In the genomic region with DNA sequence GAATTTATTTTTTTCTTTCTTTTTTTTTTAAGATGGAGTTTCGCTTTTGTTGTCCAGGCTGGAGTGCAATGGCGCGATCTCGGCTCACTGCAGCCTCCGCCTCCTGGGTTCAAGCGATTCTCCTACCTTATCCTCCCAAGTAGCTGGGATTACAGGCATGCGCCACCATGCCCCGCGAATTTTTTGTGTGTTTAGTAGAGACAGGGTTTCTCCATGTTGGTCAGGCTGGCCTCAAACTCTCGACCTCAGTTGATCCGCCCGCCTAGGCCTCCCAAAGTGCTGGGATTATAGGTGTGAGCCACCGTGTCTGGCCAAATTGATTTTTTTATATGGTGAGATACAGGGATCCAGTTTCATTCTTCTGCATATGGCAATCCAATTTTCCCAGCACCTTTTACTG, we compare ENCODE assay signal across 4 cellular contexts. TPM values are rescaled to one million over a fixed set of nuclear protein-coding genes. Genes with fewer than 3 reads are reported as not detected.
"Had no signal": no experiment of that assay in that cellular context is flagged by ENCODE, and none has a peak within 500 bp of the region (broad histone marks: within the 10 kb centered on the region; RNA-seq: fewer than 3 reads in every experiment).

No MANE protein-coding gene starts in this region.

RNA-seq across cellular contexts. Expression of gene SUGCT, which starts 5.1 kb away (rescaled TPM):
- total RNA-seq: activated CD4-positive, alpha-beta memory T cell treated with anti-CD3 and anti-CD28 coated beads, Interleukin-2, amount 10 ng/mL, durations not matched to agents 7 days and 5 days; activated CD4-positive, alpha-beta T cell treated with anti-CD3 and anti-CD28 coated beads, Interleukin-2, amount 10 ng/mL, durations not matched to agents 7 days and 5 days; T-helper 1 cell treated with Interleukin-12 subunit alpha and Interleukin-12 subunit beta and Interleukin-4 antibody, amounts not matched to agents 30 ng/mL and 1 ng/mL, for 36 hours; T-helper 2 cell treated with Interferon-gamma antibody and Interleukin-4, amounts not matched to agents 100 ng/mL and 5 ng/mL, for 36 hours had no signal
